ENCODE assay signal across 15 cellular contexts in genomic region chr2:168976034-168976654, GRCh38. TPM values are rescaled to one million over a fixed set of nuclear protein-coding genes. Genes with fewer than 3 reads are reported as not detected.
DNase-seq lines count a peak whose midpoint lies in the region; ATAC-seq and TF ChIP-seq lines count a peak whose summit lies in the region.
"Had no signal": no experiment of that assay in that cellular context is flagged by ENCODE, and none has a peak within 500 bp of the region (broad histone marks: within the 10 kb centered on the region; RNA-seq: fewer than 3 reads in every experiment).

No MANE protein-coding gene starts in this region.

- intact Hi-C loops in HCT116 (cut with micrococcal nuclease): no loop called here

- no peak overlapping the region for H2AFZ ChIP-seq in DND-41 (ENCODE audit: low read depth, low read length)
- peak overlapping the region; percentile 6 for H2AFZ ChIP-seq in HCT116 (ENCODE audit: low read depth, low read length, poor library complexity, severe bottlenecking)

- POLR2A ChIA-PET in HCT116 (lab: Charles Lee): no interaction called here

- DNase-seq in DND-41 (no peak), HCT116 (ENCODE audit: low read depth, low spot score) (no peak), SIG-M5 treated with dmso at 0.1 percent for 504 hours (lab: John Stamatoyannopoulos, UW; ENCODE audit: unreplicated experiment) (peak; percentile 55), islet precursor cell (peak; percentile 63), superior temporal gyrus (ENCODE audit: extremely low spot score) (no peak), COR-L47 (lab: John Stamatoyannopoulos, UW) (no peak)
- DNase-seq in effector memory CD4-positive, alpha-beta T cell: no peak
- DNase-seq: anterior cingulate cortex; CD4-positive, alpha-beta memory T cell; GOT3; NCI-H187 treated with DMSO at 0.1 percent for 48 hours; nephron progenitor cell; small intestine; thyroid gland had no signal

- H3K79me2 ChIP-seq in DND-41 (ENCODE audit: insufficient read depth, low read length) (no peaks in the 10 kb centered on the region), HCT116 (ENCODE audit: insufficient read depth, low read length) (no peaks in the 10 kb centered on the region)

- H3K36me3 ChIP-seq in DND-41 (ENCODE audit: insufficient read depth, low read length) (no peaks in the 10 kb centered on the region), HCT116 (ENCODE audit: control insufficient read depth in 1 of 2, insufficient read depth in 2 of 2, low read length in 2 of 2) (no peaks in the 10 kb centered on the region)
- no peaks in the 10 kb centered on the region for H3K36me3 ChIP-seq in effector memory CD4-positive, alpha-beta T cell (ENCODE audit: control insufficient read depth, insufficient read depth, low read length)
- H3K36me3 ChIP-seq: thyroid gland had no signal

- no peak for TF ChIP-seq POLR2A in HCT116 (IDR thresholded peaks at IDR 0.05; ENCODE audit: borderline replicate concordance, extremely low read depth, insufficient read depth, insufficient read length)

- no peak for TF ChIP-seq CTCF in DND-41 (IDR thresholded peaks at IDR 0.05; ENCODE audit: borderline replicate concordance, extremely low read depth, low read length, poor library complexity, severe bottlenecking)
- TF ChIP-seq CTCF in HCT116 (IDR thresholded peaks at IDR 0.05 in 2 of 3, conservative IDR thresholded peaks at IDR 0.05 in 1 of 3; ENCODE audit: borderline replicate concordance in 1 of 3, insufficient read depth in 1 of 3, low read depth in 2 of 3, low read length in 2 of 3): no peak

- BruUV-seq in HCT116 (replicated peaks; lab: Mats Ljungman, UMichigan): no TSS peak

- H3K4me1 ChIP-seq in DND-41 (ENCODE audit: insufficient read depth, low read length): no peaks in the 10 kb centered on the region
- 0 out of 4 replicates have a peak, but pooled peaks cover 0 to 4% of the 10 kb centered on the region in 2 experiments for H3K4me1 ChIP-seq in HCT116 (ENCODE audit: control insufficient read depth in 1 of 2, insufficient read depth in 2 of 2, low read length in 2 of 2)
- H3K4me1 ChIP-seq in effector memory CD4-positive, alpha-beta T cell (ENCODE audit: control insufficient read depth, insufficient read depth, low read length, poor library complexity, severe bottlenecking): no peaks in the 10 kb centered on the region
- H3K4me1 ChIP-seq: thyroid gland had no signal

- H3K4me2 ChIP-seq in DND-41 (ENCODE audit: insufficient read depth, low read length) (no peak overlapping the region), HCT116 (ENCODE audit: low read length) (no peak overlapping the region)

- H3K9ac ChIP-seq in DND-41 (ENCODE audit: low read depth, low read length) (no peak overlapping the region), HCT116 (ENCODE audit: low read length) (no peak overlapping the region)

- H3K27me3 ChIP-seq in DND-41 (ENCODE audit: insufficient read depth, low read length, poor library complexity): peaks cover 3% of the 10 kb centered on the region
- no peaks in the 10 kb centered on the region for H3K27me3 ChIP-seq in HCT116 (ENCODE audit: insufficient read depth, low read length)
- no peaks in the 10 kb centered on the region for H3K27me3 ChIP-seq in effector memory CD4-positive, alpha-beta T cell (replicated peaks; ENCODE audit: control insufficient read depth, insufficient read depth, low read length, poor library complexity, severe bottlenecking)
- H3K27me3 ChIP-seq: thyroid gland had no signal

- H3K9me2 ChIP-seq in HCT116 (ENCODE audit: insufficient read depth): no peaks in the 10 kb centered on the region

- RAD21 ChIA-PET in HCT116 (lab: Charles Lee; ENCODE audit: low non-redundant PET in 1 of 2, low total read pairs in 2 of 2, uncharacterized antibody in 2 of 2, unreplicated experiment in 2 of 2): no interaction called here

- no peak overlapping the region for H3K4me3 ChIP-seq in DND-41 (ENCODE audit: low read depth in 1 of 2, low read length in 2 of 2)
- H3K4me3 ChIP-seq in HCT116 (replicated peaks in 1 of 2; ENCODE audit: low read depth in 1 of 2, low read length in 2 of 2): no peak overlapping the region
- no peak overlapping the region for H3K4me3 ChIP-seq in effector memory CD4-positive, alpha-beta T cell (ENCODE audit: insufficient read depth, low read depth, low read length, poor library complexity, severe bottlenecking)
- H3K4me3 ChIP-seq: thyroid gland had no signal

- H3K27ac ChIP-seq in DND-41 (ENCODE audit: low read length): no peak overlapping the region
- no peak overlapping the region for H3K27ac ChIP-seq in HCT116 (ENCODE audit: low read depth, low read length)
- no peak overlapping the region for H3K27ac ChIP-seq in effector memory CD4-positive, alpha-beta T cell (ENCODE audit: insufficient read depth, low read length, poor library complexity, severe bottlenecking)
- H3K27ac ChIP-seq: RWPE1, thyroid gland had no signal

- no peaks in the 10 kb centered on the region for H4K20me1 ChIP-seq in DND-41 (ENCODE audit: insufficient read depth, low read length)
- H4K20me1 ChIP-seq in HCT116 (ENCODE audit: insufficient read depth): no peaks in the 10 kb centered on the region

- CTCF ChIA-PET in HCT116 (lab: Charles Lee): no interaction called here

- TF ChIP-seq RAD21 in HCT116 (IDR thresholded peaks at IDR 0.05; ENCODE audit: low read depth): no peak

- ATAC-seq in DND-41 (ENCODE audit: insufficient read depth, low read depth) (peak; percentile 60), HCT116 (no peak)

- no peaks in the 10 kb centered on the region for H3K9me3 ChIP-seq in DND-41 (ENCODE audit: insufficient read depth, low read length, severe bottlenecking)
- H3K9me3 ChIP-seq in HCT116 (ENCODE audit: control insufficient read depth in 1 of 2, insufficient read depth in 1 of 2, low read depth in 1 of 2, low read length in 2 of 2): no peaks in the 10 kb centered on the region
- no peaks in the 10 kb centered on the region for H3K9me3 ChIP-seq in effector memory CD4-positive, alpha-beta T cell (ENCODE audit: control insufficient read depth, low read length)
- H3K9me3 ChIP-seq: thyroid gland had no signal

TF ChIP-seq in HCT116, 20 proteins besides CTCF, POLR2A, EP300 and RAD21:
- no peak for TF ChIP-seq FOSL1 (IDR thresholded peaks at IDR 0.05; ENCODE audit: low read depth)
- TF ChIP-seq EGR1 (IDR thresholded peaks at IDR 0.05; ENCODE audit: low read depth): no peak
- no peak for TF ChIP-seq YY1 (IDR thresholded peaks at IDR 0.05; ENCODE audit: extremely low read depth, insufficient replicate concordance, low read depth, low read length)
- no peak for TF ChIP-seq CBX3 (IDR thresholded peaks at IDR 0.05; ENCODE audit: low read depth)

RNA-seq across cellular contexts. Expression of gene ABCB11, which starts 55.0 kb away (rescaled TPM):
- 0.12 TPM for total RNA-seq in HCT116 (2021; ENCODE audit: unreplicated experiment)
- polyA plus RNA-seq in HCT116 (2012): not detected in 2 replicates
- total RNA-seq: CD4-positive, alpha-beta memory T cell had no signal
- polyA plus RNA-seq: CD4-positive, alpha-beta memory T cell had no signal

Comparison
In these comparisons a context has a peak if more than half of its experiments do, and no peak if none do; other contexts are left out.
1. DNase-seq: peak in SIG-M5 treated with dmso at 0.1 percent for 504 hours (single experiment) and islet precursor cell (single experiment); none in DND-41 (single experiment), HCT116 (single experiment), effector memory CD4-positive, alpha-beta T cell (0 of 3), superior temporal gyrus (single experiment) and COR-L47 (single experiment).